Comparison of ENCODE assay signal across 1 cellular context in genomic region chr15:79171320-79172031, GRCh38.
TF ChIP-seq lines count a peak whose summit lies in the region.

No MANE protein-coding gene starts in this region.

TF ChIP-seq in K562, 482 proteins besides CTCF, POLR2A, EP300 and RAD21:
- TF ChIP-seq MAX (CRISPR knock-in tag; IDR thresholded peaks at IDR 0.05), result no peak
- TF ChIP-seq POLR3G (IDR thresholded peaks at IDR 0.05; ENCODE audit: extremely low read depth, insufficient read length, insufficient replicate concordance), result no peak
- no peak for TF ChIP-seq POLR2B (IDR thresholded peaks at IDR 0.05; ENCODE audit: low read depth, partially characterized antibody)
- TF ChIP-seq MYC (IDR thresholded peaks at IDR 0.05; ENCODE audit: low read depth, low read length), result no peak
- TF ChIP-seq MYC (CRISPR knock-in tag; IDR thresholded peaks at IDR 0.05; ENCODE audit: borderline replicate concordance, low read depth), result no peak
- TF ChIP-seq THRAP3 (IDR thresholded peaks at IDR 0.05; ENCODE audit: borderline replicate concordance), result no peak
- no peak for TF ChIP-seq SRSF9 (IDR thresholded peaks at IDR 0.05; ENCODE audit: borderline replicate concordance, low read depth, low read length)
- no peak for TF ChIP-seq MIER1 (IDR thresholded peaks at IDR 0.05; ENCODE audit: low read depth)
- TF ChIP-seq HIVEP1 (CRISPR knock-in tag; IDR thresholded peaks at IDR 0.05), result no peak
- TF ChIP-seq MNT (conservative IDR thresholded peaks at IDR 0.05), result no peak
- peak; percentile 41; the same call in 1 of the 2 replicates for TF ChIP-seq ATF3 (IDR thresholded peaks at IDR 0.05)
- TF ChIP-seq ATF3 (CRISPR knock-in tag; conservative IDR thresholded peaks at IDR 0.05), result no peak
- TF ChIP-seq TEAD4 (IDR thresholded peaks at IDR 0.05; ENCODE audit: low read length), result no peak
- no peak for TF ChIP-seq TEAD4 (CRISPR knock-in tag; IDR thresholded peaks at IDR 0.05; ENCODE audit: borderline replicate concordance)
- peak; percentile 36 for TF ChIP-seq PRDM10 (IDR thresholded peaks at IDR 0.05; ENCODE audit: partially characterized antibody)
- no peak for TF ChIP-seq ZNF12 (CRISPR knock-in tag; IDR thresholded peaks at IDR 0.05)
TF ChIP-seq in K562: peak in this region for 2.
